Comparison of ENCODE assay signal across 9 cellular contexts in the genomic region with DNA sequence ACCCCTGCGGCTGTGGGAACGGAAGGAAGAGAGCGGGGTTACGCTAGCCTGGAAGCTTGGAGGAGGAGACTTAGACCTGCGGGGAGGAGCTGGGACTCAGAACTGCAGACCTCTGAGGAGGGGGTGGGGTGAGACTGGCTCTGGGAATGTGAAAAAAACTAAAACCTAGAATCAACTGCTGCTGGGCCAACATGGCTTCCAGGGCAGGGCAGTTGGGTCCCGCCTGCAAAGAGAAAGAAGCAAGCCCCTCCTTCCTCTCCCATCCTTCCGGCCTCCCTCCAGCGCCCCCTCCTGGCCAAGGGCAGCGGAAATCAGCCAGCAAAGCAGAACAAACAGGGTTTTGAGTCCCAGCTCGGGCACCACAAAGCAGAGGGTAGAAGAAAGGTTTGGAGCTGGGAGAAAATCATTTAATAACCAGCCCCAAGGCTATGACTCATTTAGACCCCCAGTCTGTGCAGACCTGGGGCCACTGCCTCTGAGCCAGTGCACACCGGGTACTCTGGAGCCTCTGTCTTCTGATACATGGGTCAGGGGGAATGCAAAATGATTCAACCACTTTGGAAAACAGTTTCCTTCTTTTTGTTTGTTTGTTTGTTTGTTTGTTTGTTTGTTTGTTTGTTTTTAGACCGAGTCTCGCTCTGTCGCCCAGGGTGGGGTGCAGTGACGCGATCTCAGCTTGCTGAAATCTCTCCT. TPM values are rescaled to one million over a fixed set of nuclear protein-coding genes. Genes with fewer than 3 reads are reported as not detected.
DNase-seq lines count a peak whose midpoint lies in the region; ATAC-seq and TF ChIP-seq lines count a peak whose summit lies in the region.
"Had no signal": no experiment of that assay in that cellular context is flagged by ENCODE, and none has a peak within 500 bp of the region (broad histone marks: within the 10 kb centered on the region; RNA-seq: fewer than 3 reads in every experiment).

No MANE protein-coding gene starts in this region.

- H3K4me1 Mint-ChIP-seq in activated CD4-positive, alpha-beta memory T cell treated with anti-CD3 and anti-CD28 coated beads, Interleukin-2, amount 10 ng/mL, durations not matched to agents 7 days and 5 days, result peaks cover 36% of the 10 kb centered on the region
- H3K4me1 Mint-ChIP-seq in endodermal cell (peaks cover 7% of the 10 kb centered on the region), natural killer cell (peaks cover 18 to 20% of the 10 kb centered on the region in 2 donors)

- no peaks in the 10 kb centered on the region for H3K36me3 ChIP-seq in endodermal cell (ENCODE audit: control insufficient read depth, insufficient read depth, low read length)

- H3K27me3 ChIP-seq in endodermal cell (ENCODE audit: control insufficient read depth, insufficient read depth, low read length, poor library complexity, severe bottlenecking), result peaks cover 21% of the 10 kb centered on the region

- no peaks in the 10 kb centered on the region for H3K9me3 ChIP-seq in endodermal cell (ENCODE audit: control insufficient read depth, low read length)

- peak; percentile 83 to 92 (median 86) for ATAC-seq in natural killer cell
- peak; percentile 51 for ATAC-seq in stimulated activated naive CD8-positive, alpha-beta T cell treated with anti-CD3 and anti-CD28 coated beads, Interleukin-15, Interleukin-2, amounts not matched to agents 100 U/mL and 50 U/mL, for 24 hours
- ATAC-seq in GM19035 (IDR thresholded peaks at IDR 0.05; ENCODE audit: unreplicated experiment), result no peak

- peaks cover 4% of the 10 kb centered on the region for H3K36me3 Mint-ChIP-seq in activated CD4-positive, alpha-beta memory T cell treated with anti-CD3 and anti-CD28 coated beads, Interleukin-2, amount 10 ng/mL, durations not matched to agents 7 days and 5 days (ENCODE audit: low read depth)
- no peaks in the 10 kb centered on the region for H3K36me3 Mint-ChIP-seq in endodermal cell (ENCODE audit: low read depth)
- no peaks in the 10 kb centered on the region for H3K36me3 Mint-ChIP-seq in natural killer cell

- intact Hi-C loops in natural killer cell (cut with micrococcal nuclease), result no loop called here

- H3K4me1 ChIP-seq in endodermal cell (ENCODE audit: control insufficient read depth, insufficient read depth, low read length), result no peaks in the 10 kb centered on the region

- 80 to 86% methylated on average over 6 to 16 of the region's 16 CpGs for WGBS in endodermal cell (ENCODE audit: insufficient coverage in 1 of 2, insufficient read length in 1 of 2), 2 experiments

- DNase-seq in SHP77 (lab: John Stamatoyannopoulos, UW) (peak; percentile 31 to 62), SHP77 treated with DMSO at 0.1 percent for 48 hours (lab: John Stamatoyannopoulos, UW) (no peak), NCI-H524 (lab: John Stamatoyannopoulos, UW) (peak; percentile 57 to 77), endodermal cell (peak; percentile 97), natural killer cell (peak; percentile 81)
- peak; percentile 92 for DNase-seq in activated CD4-positive, alpha-beta memory T cell treated with anti-CD3 and anti-CD28 coated beads, Interleukin-2, amount 10 ng/mL, durations not matched to agents 7 days and 5 days
- peak; percentile 94 for DNase-seq in stimulated activated naive CD8-positive, alpha-beta T cell treated with anti-CD3 and anti-CD28 coated beads, Interleukin-15, Interleukin-2, amounts not matched to agents 100 U/mL and 50 U/mL, for 24 hours

- TF ChIP-seq CTCF in endodermal cell (conservative IDR thresholded peaks at IDR 0.05) (peak; percentile 84), natural killer cell (IDR thresholded peaks at IDR 0.05) (peak; percentile 68)

- peaks cover 14% of the 10 kb centered on the region for H3K27me3 Mint-ChIP-seq in activated CD4-positive, alpha-beta memory T cell treated with anti-CD3 and anti-CD28 coated beads, Interleukin-2, amount 10 ng/mL, durations not matched to agents 7 days and 5 days
- H3K27me3 Mint-ChIP-seq in endodermal cell (ENCODE audit: insufficient read depth) (peaks cover 44% of the 10 kb centered on the region), natural killer cell (ENCODE audit: low read depth in 2 of 2) (peaks cover 15% of the 10 kb centered on the region in 2 donors)

- peak overlapping the region; percentile 22 for H3K4me3 Mint-ChIP-seq in activated CD4-positive, alpha-beta memory T cell treated with anti-CD3 and anti-CD28 coated beads, Interleukin-2, amount 10 ng/mL, durations not matched to agents 7 days and 5 days
- no peak overlapping the region for H3K4me3 Mint-ChIP-seq in endodermal cell
- peak overlapping the region; percentile 78 for H3K4me3 Mint-ChIP-seq in natural killer cell

- CTCF ChIA-PET in activated CD4-positive, alpha-beta memory T cell treated with anti-CD3 and anti-CD28 coated beads, Interleukin-2, amount 10 ng/mL, durations not matched to agents 7 days and 5 days (lab: Charles Lee), result interaction anchor here (0.7 to 2.9 kb wide), 17 partner anchors 8 to 307 kb away, joined by 3 to 30 read pairs (median 4); partner anchors contain the start of gene IFT27

- H3K4me3 ChIP-seq in endodermal cell (ENCODE audit: low read length), result no peak overlapping the region

- no peak overlapping the region for H3K9ac ChIP-seq in endodermal cell (ENCODE audit: extremely low read depth, low read length, poor library complexity, severe bottlenecking)

- H3K27ac Mint-ChIP-seq in activated CD4-positive, alpha-beta memory T cell treated with anti-CD3 and anti-CD28 coated beads, Interleukin-2, amount 10 ng/mL, durations not matched to agents 7 days and 5 days, result peak overlapping the region; percentile 71
- H3K27ac Mint-ChIP-seq in endodermal cell, result no peak overlapping the region
- peak overlapping the region; percentile 64 to 87 for H3K27ac Mint-ChIP-seq in natural killer cell

- no peaks in the 10 kb centered on the region for H3K9me3 Mint-ChIP-seq in activated CD4-positive, alpha-beta memory T cell treated with anti-CD3 and anti-CD28 coated beads, Interleukin-2, amount 10 ng/mL, durations not matched to agents 7 days and 5 days
- H3K9me3 Mint-ChIP-seq in endodermal cell (peaks cover 6% of the 10 kb centered on the region), natural killer cell (no peaks in the 10 kb centered on the region)

- POLR2A ChIA-PET in activated CD4-positive, alpha-beta memory T cell treated with anti-CD3 and anti-CD28 coated beads, Interleukin-2, amount 10 ng/mL, durations not matched to agents 7 days and 5 days (lab: Charles Lee), result interaction anchor here (1.5 kb wide), 1 partner anchor 8 kb away, joined by 3 read pairs; no protein-coding TSS in a partner anchor

- H3K27ac ChIP-seq in endodermal cell (ENCODE audit: low read depth, low read length), result no peak overlapping the region

RNA-seq across cellular contexts. Expression of gene NCF4, which starts 7.3 kb away (rescaled TPM):
- total RNA-seq in activated CD4-positive, alpha-beta memory T cell treated with anti-CD3 and anti-CD28 coated beads, Interleukin-2, amount 10 ng/mL, durations not matched to agents 7 days and 5 days, result 10 to 100 TPM; 59.9 to 60.1 TPM
- not detected for total RNA-seq in endodermal cell
- polyA plus RNA-seq in endodermal cell (2013, experiment 1 of 2), result not detected
- not detected for polyA plus RNA-seq in endodermal cell (2013, experiment 2 of 2)
- 10 to 100 TPM in 1 of 3 donors, 1 to 10 TPM in 2; 2.6 to 33.2 (median 3.1) TPM for total RNA-seq in natural killer cell

RNA-seq across cellular contexts. Expression of gene PVALB, which starts 36.7 kb away (rescaled TPM):
- not detected for total RNA-seq in activated CD4-positive, alpha-beta memory T cell treated with anti-CD3 and anti-CD28 coated beads, Interleukin-2, amount 10 ng/mL, durations not matched to agents 7 days and 5 days
- total RNA-seq in endodermal cell (not detected), natural killer cell (under 1 TPM in 1 of 3 donors, not detected in 2; 0.99 TPM)
- 1.1 TPM for polyA plus RNA-seq in endodermal cell (2013, experiment 1 of 2)
- 0.58 TPM for polyA plus RNA-seq in endodermal cell (2013, experiment 2 of 2)
- total RNA-seq: temporal lobe had no signal

RNA-seq across cellular contexts. Expression of gene CSF2RB, which starts 59.9 kb away (rescaled TPM):
- total RNA-seq in activated CD4-positive, alpha-beta memory T cell treated with anti-CD3 and anti-CD28 coated beads, Interleukin-2, amount 10 ng/mL, durations not matched to agents 7 days and 5 days, result 1 to 10 TPM; 2.3 to 3.0 TPM
- total RNA-seq in endodermal cell (not detected), natural killer cell (100 to 1,000 TPM in 1 of 3 donors, 1 to 10 TPM in 2; 3.8 to 274 (median 8.2) TPM)
- polyA plus RNA-seq in endodermal cell (2013, experiment 1 of 2), result not detected
- not detected for polyA plus RNA-seq in endodermal cell (2013, experiment 2 of 2)
